Comparison of ENCODE assay signal across 8 cellular contexts in the genomic region with DNA sequence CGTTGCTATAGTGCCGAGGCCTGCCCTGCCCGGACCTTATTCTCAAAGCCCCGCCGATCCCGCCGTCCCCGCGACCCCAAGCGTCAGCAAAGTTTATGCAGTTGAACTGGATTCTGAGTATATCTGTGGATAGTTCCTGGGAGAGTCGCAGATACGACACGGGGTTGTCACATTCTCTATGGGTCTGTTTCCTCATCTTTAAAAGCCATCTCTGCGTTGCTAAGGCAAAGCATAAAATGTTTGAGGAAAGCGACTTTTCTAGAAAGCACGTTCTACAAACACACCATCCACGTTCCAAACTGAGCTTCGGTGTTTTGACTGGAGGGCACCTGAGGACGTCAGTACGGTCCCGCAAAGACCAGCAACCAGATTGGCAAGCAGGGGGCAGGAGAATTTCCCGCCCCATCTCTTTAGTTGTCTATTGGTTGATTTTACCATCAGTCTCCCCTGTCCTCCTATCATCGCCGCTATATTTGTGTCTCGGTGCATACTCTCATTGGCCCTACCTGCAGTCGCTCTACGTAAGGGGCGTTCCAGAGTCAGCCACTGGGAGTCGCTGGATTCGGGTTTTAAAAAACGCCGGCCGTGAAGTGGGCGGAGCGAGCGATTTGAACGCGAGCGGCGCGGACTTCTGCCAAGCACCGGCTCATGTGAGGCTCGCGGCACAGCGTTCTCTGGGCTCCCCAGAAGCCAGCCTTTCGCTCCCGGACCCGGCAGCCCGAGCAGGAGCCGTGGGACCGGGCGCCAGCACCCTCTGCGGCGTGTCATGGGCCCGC. TPM values are rescaled to one million over a fixed set of nuclear protein-coding genes. Genes with fewer than 3 reads are reported as not detected.
DNase-seq lines count a peak whose midpoint lies in the region; ATAC-seq and TF ChIP-seq lines count a peak whose summit lies in the region.

TSS of gene CENPA (plus strand) at position 626 of the 776 bp plus-strand sequence. CDS start at position 767, 141 bp downstream.

- H3K4me2 ChIP-seq in GM23338, result peak within 1 kb of the TSS; percentile 87
- peak within 1 kb of the TSS; percentile 95 for H3K4me2 ChIP-seq in fibroblast of lung (ENCODE audit: extremely low read depth, insufficient read depth, low read length)

- ATAC-seq in GM23338, result peak; percentile 98
- peak; percentile 100 for ATAC-seq in naive thymus-derived CD4-positive, alpha-beta T cell
- ATAC-seq in stimulated activated naive B cell treated with anti-CD40 and anti-IgM and Interleukin-4, amounts not matched to agents 10 μg/mL and 1 μg/mL and 100 μg/mL, for 72 hours (replicated peaks), result peak; percentile 99 to 100

- H3K27me3 ChIP-seq in GM23338 (ENCODE audit: insufficient read depth), result 0 out of 2 replicates have a peak, but pooled peaks cover 4% of the 10 kb centered on the region
- no peaks in the 10 kb centered on the region for H3K27me3 ChIP-seq in fibroblast of lung (ENCODE audit: control insufficient read depth, insufficient read depth, low read length)
- no peaks in the 10 kb centered on the region for H3K27me3 ChIP-seq in naive thymus-derived CD4-positive, alpha-beta T cell (ENCODE audit: control insufficient read depth in 2 of 2, insufficient read depth in 2 of 2, low read length in 2 of 2)

- CTCF ChIA-PET in naive thymus-derived CD4-positive, alpha-beta T cell (lab: Charles Lee), result no interaction called here

- peak within 1 kb of the TSS; percentile 56 for H3K9ac ChIP-seq in fibroblast of lung (ENCODE audit: insufficient read depth, low read length)

- H3F3A ChIP-seq in GM23338 (replicated peaks; ENCODE audit: low read depth), result no peaks in the 10 kb centered on the region; the same call in 1 of the 2 replicates

- peak within 1 kb of the TSS; percentile 64 for H3K4me3 ChIP-seq in GM23338
- peak within 1 kb of the TSS; percentile 75 to 81 (median 79) for H3K4me3 ChIP-seq in fibroblast of lung (replicated peaks in 1 of 4; ENCODE audit: control extremely low read depth in 1 of 4, insufficient read depth in 1 of 4, low read depth in 3 of 4, low read length in 4 of 4)
- peak within 1 kb of the TSS; percentile 78 for H3K4me3 ChIP-seq in naive thymus-derived CD4-positive, alpha-beta T cell (ENCODE audit: low read length)

- H3K27ac Mint-ChIP-seq in GM23338, result peak within 1 kb of the TSS; percentile 90
- H3K27ac Mint-ChIP-seq in naive thymus-derived CD4-positive, alpha-beta T cell, result peak within 1 kb of the TSS; percentile 65 to 97 (median 89)
- H3K27ac Mint-ChIP-seq in stimulated activated naive B cell treated with anti-CD40 and anti-IgM and Interleukin-4, amounts not matched to agents 10 μg/mL and 1 μg/mL and 100 μg/mL, for 72 hours, result peak within 1 kb of the TSS; percentile 70

- H3K9me3 ChIP-seq in fibroblast of lung (ENCODE audit: control insufficient read depth, insufficient read depth, low read depth, low read length), result no peaks in the 10 kb centered on the region
- no peaks in the 10 kb centered on the region for H3K9me3 ChIP-seq in naive thymus-derived CD4-positive, alpha-beta T cell (ENCODE audit: control insufficient read depth in 2 of 3, low read length in 3 of 3)

- peaks cover 17% of the 10 kb centered on the region for H3K36me3 Mint-ChIP-seq in GM23338 (ENCODE audit: low read depth)
- peaks cover 0 to 24% (median 8%) of the 10 kb centered on the region in 5 donors for H3K36me3 Mint-ChIP-seq in naive thymus-derived CD4-positive, alpha-beta T cell
- peaks cover 3 to 10% of the 10 kb centered on the region in 2 donors for H3K36me3 Mint-ChIP-seq in stimulated activated naive B cell treated with anti-CD40 and anti-IgM and Interleukin-4, amounts not matched to agents 10 μg/mL and 1 μg/mL and 100 μg/mL, for 72 hours

- H4K20me1 ChIP-seq in GM23338 (replicated peaks; ENCODE audit: insufficient read depth) (peaks cover 12% of the 10 kb centered on the region; the same call in 1 of the 2 replicates), fibroblast of lung (ENCODE audit: control insufficient read depth, extremely low read depth, insufficient read depth, low read length) (no peaks in the 10 kb centered on the region)

- H3K36me3 ChIP-seq in GM23338 (ENCODE audit: insufficient read depth), result no peaks in the 10 kb centered on the region
- peaks cover 4% of the 10 kb centered on the region for H3K36me3 ChIP-seq in fibroblast of lung (ENCODE audit: control insufficient read depth, insufficient read depth, low read length)
- peaks cover 0 to 4% (median 1%) of the 10 kb centered on the region in 3 experiments for H3K36me3 ChIP-seq in naive thymus-derived CD4-positive, alpha-beta T cell (ENCODE audit: control insufficient read depth in 2 of 3, insufficient read depth in 3 of 3, low read length in 3 of 3)

- H3K4me1 Mint-ChIP-seq in GM23338, result peaks cover 13% of the 10 kb centered on the region
- H3K4me1 Mint-ChIP-seq in naive thymus-derived CD4-positive, alpha-beta T cell, result peaks cover 10 to 34% (median 11%) of the 10 kb centered on the region in 7 donors
- peaks cover 7 to 14% of the 10 kb centered on the region in 2 donors for H3K4me1 Mint-ChIP-seq in stimulated activated naive B cell treated with anti-CD40 and anti-IgM and Interleukin-4, amounts not matched to agents 10 μg/mL and 1 μg/mL and 100 μg/mL, for 72 hours

- DNase-seq in Daoy (ENCODE audit: low read depth) (peak; percentile 99), GM23338 (ENCODE audit: low spot score) (peak; percentile 99), LHCN-M2 (ENCODE audit: low read depth) (peak; percentile 100), RPMI8226 (peak; percentile 99), fibroblast of lung (ENCODE audit: low read depth in 2 of 2) (peak; percentile 99 to 100)
- DNase-seq in activated T-helper 1 cell treated with anti-CD3 and anti-CD28 coated beads, Interleukin-2, amount 50 U/mL, for 16 hours (ENCODE audit: low read depth in 1 of 2, low spot score in 1 of 2), result peak; percentile 88 to 89
- DNase-seq in naive thymus-derived CD4-positive, alpha-beta T cell, result peak; percentile 86 to 98 (median 96)
- DNase-seq in stimulated activated naive B cell treated with anti-CD40 and anti-IgM and Interleukin-4, amounts not matched to agents 10 μg/mL and 1 μg/mL and 100 μg/mL, for 72 hours, result peak; percentile 94

- peak within 1 kb of the TSS; percentile 79 for H3K4me3 Mint-ChIP-seq in GM23338
- H3K4me3 Mint-ChIP-seq in naive thymus-derived CD4-positive, alpha-beta T cell, result peak within 1 kb of the TSS; percentile 81 to 97 (median 88)
- peak within 1 kb of the TSS; percentile 79 to 82 for H3K4me3 Mint-ChIP-seq in stimulated activated naive B cell treated with anti-CD40 and anti-IgM and Interleukin-4, amounts not matched to agents 10 μg/mL and 1 μg/mL and 100 μg/mL, for 72 hours

- TF ChIP-seq CTCF in GM23338 (conservative IDR thresholded peaks at IDR 0.05; ENCODE audit: low read depth in 2 of 2), result 0 out of 4 replicates have a peak, but pooled peaks of 1 of the 2 experiments have one; percentile 0
- peak in 1 of 2 donors; percentile 14 for TF ChIP-seq CTCF in fibroblast of lung (conservative IDR thresholded peaks at IDR 0.05 in 1 of 2, IDR thresholded peaks at IDR 0.05 in 1 of 2; ENCODE audit: low read depth in 1 of 2, low read length in 2 of 2)

- H3K4me1 ChIP-seq in GM23338 (ENCODE audit: insufficient read depth) (no peaks in the 10 kb centered on the region), fibroblast of lung (ENCODE audit: control insufficient read depth, extremely low read depth, insufficient read depth, low read length) (peaks cover 4% of the 10 kb centered on the region)
- H3K4me1 ChIP-seq in naive thymus-derived CD4-positive, alpha-beta T cell (ENCODE audit: control insufficient read depth in 2 of 2, insufficient read depth in 2 of 2, low read length in 2 of 2), result peaks cover 0 to 4% of the 10 kb centered on the region in 2 donors

- H3K9me2 ChIP-seq in GM23338 (ENCODE audit: insufficient read depth), result no peaks in the 10 kb centered on the region

- intact Hi-C loops in naive thymus-derived CD4-positive, alpha-beta T cell (cut with micrococcal nuclease), result loop anchor here (1.0 to 10.0 kb wide), 15 partner anchors 13 to 1111 kb away; partner anchors contain the start of genes AGBL5 (in 2 of the 2), HADHA (in 2 of the 2), HADHB (in 2 of the 2) and SLC35F6 (in 2 of the 2)

- H3K27ac ChIP-seq in GM23338 (ENCODE audit: low read depth), result no peak within 1 kb of the TSS
- peak within 1 kb of the TSS; percentile 74 for H3K27ac ChIP-seq in fibroblast of lung (ENCODE audit: insufficient read depth, low read length)
- H3K27ac ChIP-seq in naive thymus-derived CD4-positive, alpha-beta T cell (ENCODE audit: low read depth, low read length), result peak within 1 kb of the TSS; percentile 60

- H3K79me2 ChIP-seq in GM23338 (replicated peaks; ENCODE audit: insufficient read depth) (peaks cover 33% of the 10 kb centered on the region), fibroblast of lung (ENCODE audit: control insufficient read depth, insufficient read depth, low read length) (peaks cover 39% of the 10 kb centered on the region)

- no peaks in the 10 kb centered on the region; the same call in 2 of the 3 replicates for H3K9me3 Mint-ChIP-seq in GM23338
- peaks cover 0 to 3% (median 0%) of the 10 kb centered on the region in 11 donors for H3K9me3 Mint-ChIP-seq in naive thymus-derived CD4-positive, alpha-beta T cell
- no peaks in the 10 kb centered on the region for H3K9me3 Mint-ChIP-seq in stimulated activated naive B cell treated with anti-CD40 and anti-IgM and Interleukin-4, amounts not matched to agents 10 μg/mL and 1 μg/mL and 100 μg/mL, for 72 hours

- H2AFZ ChIP-seq in GM23338 (peak within 1 kb of the TSS; percentile 93), fibroblast of lung (ENCODE audit: low read length) (peak within 1 kb of the TSS; percentile 75)

- POLR2A ChIA-PET in naive thymus-derived CD4-positive, alpha-beta T cell (lab: Charles Lee), result interaction anchor here (0.5 to 1.0 kb wide), 3 partner anchors 13 to 18 kb away, joined by 3 to 4 read pairs (median 4); no protein-coding TSS in a partner anchor

- H3K27me3 Mint-ChIP-seq in GM23338 (ENCODE audit: insufficient read depth, low read depth, poor library complexity), result peaks cover 10% of the 10 kb centered on the region
- peaks cover 0 to 26% (median 24%) of the 10 kb centered on the region in 5 donors for H3K27me3 Mint-ChIP-seq in naive thymus-derived CD4-positive, alpha-beta T cell
- peaks cover 13 to 17% of the 10 kb centered on the region in 2 donors for H3K27me3 Mint-ChIP-seq in stimulated activated naive B cell treated with anti-CD40 and anti-IgM and Interleukin-4, amounts not matched to agents 10 μg/mL and 1 μg/mL and 100 μg/mL, for 72 hours

TF ChIP-seq in GM23338, 12 proteins besides CTCF, POLR2A, EP300 and RAD21 (continues in another document):
- no peak for TF ChIP-seq ZNF114 (CRISPR knock-in tag; IDR thresholded peaks at IDR 0.05)

RNA-seq across cellular contexts. Expression of gene CENPA, which starts in this region (rescaled TPM):
- 25.3 and 27.9 TPM in 2 replicates for total RNA-seq in Daoy (2014; rRNA removed; shearing (Covaris generic))
- total RNA-seq in GM23338 (2014; rRNA removed; shearing (Covaris generic)), result 13.0 and 16.8 TPM in 2 replicates
- 24.2 and 26.3 TPM in 2 replicates for polyA plus RNA-seq in GM23338 (2016; fragmentation: Nextera tagmentation; extraction: Ambion mirVana)
- total RNA-seq in LHCN-M2 (2014; rRNA removed), result 22.1 and 29.9 TPM in 2 replicates
- 13.8 TPM for polyA plus RNA-seq in LHCN-M2 (2012)
- total RNA-seq in fibroblast of lung, result 1.8 and 9.7 TPM in 2 replicates
- 6.1 and 21.2 TPM in 2 replicates for polyA plus RNA-seq in fibroblast of lung
- polyA plus RNA-seq in fibroblast of lung (2012), result 4.5 and 15.8 TPM in 2 replicates
- polyA minus RNA-seq in fibroblast of lung (ENCODE audit: low replicate concordance), result 3.1 and 13.3 TPM in 2 replicates
- total RNA-seq in naive thymus-derived CD4-positive, alpha-beta T cell, result 10 to 100 TPM in 1 of 5 experiments, under 1 TPM in 2, not detected in 2; 0.37 to 25.6 (median 0.73) TPM
- not detected for polyA plus RNA-seq in naive thymus-derived CD4-positive, alpha-beta T cell
